Comparison of ENCODE assay signal across 11 cellular contexts in genomic region chr5:170861295-170861854, GRCh38. TPM values are rescaled to one million over a fixed set of nuclear protein-coding genes. Genes with fewer than 3 reads are reported as not detected.
DNase-seq lines count a peak whose midpoint lies in the region; ATAC-seq, FAIRE-seq and TF ChIP-seq lines count a peak whose summit lies in the region.
"Had no signal": no experiment of that assay in that cellular context is flagged by ENCODE, and none has a peak within 500 bp of the region (broad histone marks: within the 10 kb centered on the region; RNA-seq: fewer than 3 reads in every experiment).

No MANE protein-coding gene starts in this region.

- peaks cover 0 to 11% (median 0%) of the 10 kb centered on the region in 3 donors for H3K9me3 ChIP-seq in body of pancreas
- peaks cover 3 to 11% of the 10 kb centered on the region in 2 donors for H3K9me3 ChIP-seq in kidney (ENCODE audit: control insufficient read depth in 1 of 2, low read length in 2 of 2)
- peaks cover 5% of the 10 kb centered on the region; the same call in 1 of the 2 replicates for H3K9me3 ChIP-seq in Karpas-422 (ENCODE audit: low read length)

- POLR2A ChIA-PET in activated CD4-positive, alpha-beta T cell treated with anti-CD3 and anti-CD28 coated beads for 36 hours (lab: Charles Lee): interaction anchor here (0.6 kb wide), 1 partner anchor 1056 kb away, joined by 3 read pairs; no protein-coding TSS in a partner anchor

- H3K9me2 ChIP-seq in Karpas-422 (replicated peaks; ENCODE audit: insufficient read depth, low read length): no peaks in the 10 kb centered on the region

- TF ChIP-seq CTCF in body of pancreas (IDR thresholded peaks at IDR 0.05) (no peak), kidney (IDR thresholded peaks at IDR 0.05; ENCODE audit: borderline replicate concordance, extremely low read depth, insufficient read depth) (no peak)

- intact Hi-C loops in activated CD4-positive, alpha-beta T cell treated with anti-CD3 and anti-CD28 coated beads for 36 hours (cut with DNase I, micrococcal nuclease): no loop called here
- intact Hi-C loops in body of pancreas (cut with DNase I): no loop called here
- intact Hi-C loops in kidney (cut with DNase I): no loop called here
- intact Hi-C loops in head of caudate nucleus (cut with DNase I): no loop called here

- DNase-seq in activated CD4-positive, alpha-beta T cell treated with anti-CD3 and anti-CD28 coated beads for 36 hours: no peak
- DNase-seq in activated CD4-positive, alpha-beta T cell treated with anti-CD3 and anti-CD28 coated beads for 4 hours: no peak
- DNase-seq in body of pancreas (peak in 1 of 4 donors; percentile 3), kidney (peak; percentile 58), iPS-NIHi7 (ENCODE audit: extremely low spot score) (no peak), head of caudate nucleus (no peak), Karpas-422 (no peak)
- no peak for DNase-seq in stimulated activated naive CD8-positive, alpha-beta T cell treated with anti-CD3 and anti-CD28 coated beads, Interleukin-15, amount 100 ng/mL, for 72 hours
- DNase-seq: cerebellar nuclear complex had no signal

- H3K4me2 ChIP-seq in Karpas-422 (ENCODE audit: low read depth, low read length, poor library complexity, severe bottlenecking): no peak overlapping the region

- no peak for ATAC-seq in activated CD4-positive, alpha-beta T cell treated with anti-CD3 and anti-CD28 coated beads for 36 hours
- ATAC-seq in body of pancreas: peak; percentile 3
- ATAC-seq in stimulated activated naive CD8-positive, alpha-beta T cell treated with anti-CD3 and anti-CD28 coated beads, Interleukin-15, amount 100 ng/mL, for 72 hours: no peak

- FAIRE-seq in kidney (lab: Jason Lieb, UNC): no peak
- FAIRE-seq: A204.1, islet of Langerhans had no signal

- peaks cover 14% of the 10 kb centered on the region for H3K36me3 Mint-ChIP-seq in activated CD4-positive, alpha-beta T cell treated with anti-CD3 and anti-CD28 coated beads for 36 hours (ENCODE audit: low read depth)

- peaks cover 6% of the 10 kb centered on the region for H3K4me1 Mint-ChIP-seq in activated CD4-positive, alpha-beta T cell treated with anti-CD3 and anti-CD28 coated beads for 36 hours
- peaks cover 7% of the 10 kb centered on the region for H3K4me1 Mint-ChIP-seq in stimulated activated naive CD8-positive, alpha-beta T cell treated with anti-CD3 and anti-CD28 coated beads, Interleukin-15, amount 100 ng/mL, for 72 hours

- H4K20me1 ChIP-seq in Karpas-422 (ENCODE audit: insufficient read depth, low read depth, low read length): no peaks in the 10 kb centered on the region

- H3K36me3 ChIP-seq in body of pancreas (replicated peaks in 1 of 2; ENCODE audit: insufficient read depth in 1 of 2, low read depth in 2 of 2): no peaks in the 10 kb centered on the region
- H3K36me3 ChIP-seq in kidney (ENCODE audit: control insufficient read depth in 1 of 2, insufficient read depth in 2 of 2, low read length in 2 of 2): no peaks in the 10 kb centered on the region
- no peaks in the 10 kb centered on the region for H3K36me3 ChIP-seq in Karpas-422 (ENCODE audit: insufficient read depth, low read length)

- H3K9ac ChIP-seq in kidney (ENCODE audit: low read length in 2 of 2) (no peak overlapping the region), Karpas-422 (ENCODE audit: low read length) (no peak overlapping the region)

- H2AFZ ChIP-seq in Karpas-422 (ENCODE audit: low read length): no peak overlapping the region

- no peaks in the 10 kb centered on the region for H3K27me3 ChIP-seq in body of pancreas
- no peaks in the 10 kb centered on the region for H3K27me3 ChIP-seq in Karpas-422 (ENCODE audit: low read length)

- WGBS in body of pancreas, 2 donors: 15 to 48% methylated on average over 10 to 22 of the region's 22 CpGs

- CTCF ChIA-PET in activated CD4-positive, alpha-beta T cell treated with anti-CD3 and anti-CD28 coated beads for 36 hours (lab: Charles Lee): no interaction called here

- H3K27ac Mint-ChIP-seq in activated CD4-positive, alpha-beta T cell treated with anti-CD3 and anti-CD28 coated beads for 36 hours: no peak overlapping the region
- no peak overlapping the region for H3K27ac Mint-ChIP-seq in stimulated activated naive CD8-positive, alpha-beta T cell treated with anti-CD3 and anti-CD28 coated beads, Interleukin-15, amount 100 ng/mL, for 72 hours

- H3K4me3 ChIP-seq in body of pancreas (peak overlapping the region; percentile 35 to 87), kidney (ENCODE audit: low read length in 2 of 2) (no peak overlapping the region), Karpas-422 (ENCODE audit: low read length) (no peak overlapping the region)

- peaks cover 44% of the 10 kb centered on the region for H3K27me3 Mint-ChIP-seq in activated CD4-positive, alpha-beta T cell treated with anti-CD3 and anti-CD28 coated beads for 36 hours
- peaks cover 43% of the 10 kb centered on the region for H3K27me3 Mint-ChIP-seq in stimulated activated naive CD8-positive, alpha-beta T cell treated with anti-CD3 and anti-CD28 coated beads, Interleukin-15, amount 100 ng/mL, for 72 hours

- H3K4me1 ChIP-seq in body of pancreas (peaks cover 9% of the 10 kb centered on the region), kidney (ENCODE audit: control insufficient read depth in 1 of 2, insufficient read depth in 1 of 2, low read depth in 1 of 2, low read length in 2 of 2) (no peaks in the 10 kb centered on the region), Karpas-422 (ENCODE audit: low read length) (no peaks in the 10 kb centered on the region)

- H3K27ac ChIP-seq in body of pancreas: no peak overlapping the region
- no peak overlapping the region for H3K27ac ChIP-seq in kidney (ENCODE audit: low read depth in 2 of 2, low read length in 2 of 2)
- no peak overlapping the region for H3K27ac ChIP-seq in Karpas-422 (ENCODE audit: low read length)

- H3K79me2 ChIP-seq in Karpas-422 (ENCODE audit: low read length): no peaks in the 10 kb centered on the region

- H3K4me3 Mint-ChIP-seq in activated CD4-positive, alpha-beta T cell treated with anti-CD3 and anti-CD28 coated beads for 36 hours: peak overlapping the region; percentile 5
- H3K4me3 Mint-ChIP-seq in stimulated activated naive CD8-positive, alpha-beta T cell treated with anti-CD3 and anti-CD28 coated beads, Interleukin-15, amount 100 ng/mL, for 72 hours: peak overlapping the region; percentile 30 to 38

- no peak for TF ChIP-seq POLR2A in body of pancreas (IDR thresholded peaks at IDR 0.05)

- peaks cover 28% of the 10 kb centered on the region for H3K9me3 Mint-ChIP-seq in activated CD4-positive, alpha-beta T cell treated with anti-CD3 and anti-CD28 coated beads for 36 hours (ENCODE audit: low read depth)
- peaks cover 25 to 32% of the 10 kb centered on the region in 2 donors for H3K9me3 Mint-ChIP-seq in stimulated activated naive CD8-positive, alpha-beta T cell treated with anti-CD3 and anti-CD28 coated beads, Interleukin-15, amount 100 ng/mL, for 72 hours

RNA-seq across cellular contexts. Expression of gene RANBP17, which starts 0.4 kb away (rescaled TPM):
- not detected for total RNA-seq in activated CD4-positive, alpha-beta T cell treated with anti-CD3 and anti-CD28 coated beads for 36 hours
- total RNA-seq in body of pancreas: 1 to 10 TPM; 6.6 to 9.1 TPM
- total RNA-seq in kidney: 15.4 TPM
- polyA plus RNA-seq in kidney (ENCODE audit: insufficient read depth, low read depth, low replicate concordance): 2.0 TPM
- total RNA-seq in Karpas-422 (2014; rRNA removed; shearing (Covaris generic); ENCODE audit: low replicate concordance): not detected in 2 replicates

Comparison
In these comparisons a context has a peak if more than half of its experiments do, and no peak if none do; other contexts are left out.
1. H3K4me3 ChIP-seq: peak in body of pancreas (2 of 2); none in kidney (0 of 2) and Karpas-422 (single experiment).